In genomic region chr13:112587767-112588489, GRCh38 we compare ENCODE assay signal across 8 cellular contexts. TPM values are rescaled to one million over a fixed set of nuclear protein-coding genes. Genes with fewer than 3 reads are reported as not detected.
DNase-seq lines count a peak whose midpoint lies in the region; ATAC-seq, FAIRE-seq and TF ChIP-seq lines count a peak whose summit lies in the region.

TSS of gene TUBGCP3 (minus strand) at chr13:112588153. CDS start at chr13:112587980, 173 bp downstream.

- in situ Hi-C loops in Caki2 (cut with HindIII; ENCODE audit: low pct_unique_long_range_greater_than_20kb, low sequenced_read_pairs): no loop called here

- peaks cover 22% of the 10 kb centered on the region for H3K4me1 ChIP-seq in mucosa of descending colon (ENCODE audit: low read depth)

- no peaks in the 10 kb centered on the region for H3K9me3 ChIP-seq in mucosa of descending colon

- DNase-seq in Caki2 (ENCODE audit: low read depth) (peak; percentile 72), HTR-8/SVneo (ENCODE audit: insufficient read length, low spot score) (peak; percentile 66), OCI-M1 (lab: John Stamatoyannopoulos, UW) (peak; percentile 92), activated T-cell treated with anti-CD3 and anti-CD28 coated beads for 24 hours (ENCODE audit: low read depth) (peak; percentile 75), epithelial cell of esophagus (ENCODE audit: low read depth) (peak; percentile 82), mucosa of descending colon (peak; percentile 87 to 91 (median 90))
- DNase-seq in stimulated activated CD8-positive, alpha-beta memory T cell treated with anti-CD3 and anti-CD28 coated beads, Interleukin-4, amount 100 ng/mL, for 1 hour (ENCODE audit: low read depth in 2 of 2, low spot score in 1 of 2): peak; percentile 31 to 52

- ATAC-seq in GM21360 (IDR thresholded peaks at IDR 0.05; ENCODE audit: unreplicated experiment) (peak; percentile 65), mucosa of descending colon (peak; percentile 97)

- no peak for FAIRE-seq in HTR-8/SVneo (lab: Jason Lieb, UNC)

- intact Hi-C loops in mucosa of descending colon (cut with DNase I, micrococcal nuclease): no loop called here

- TF ChIP-seq CTCF in epithelial cell of esophagus (IDR thresholded peaks at IDR 0.05; ENCODE audit: insufficient read depth, low read depth, low read length, missing control alignments): no peak
- TF ChIP-seq CTCF in mucosa of descending colon (IDR thresholded peaks at IDR 0.05): no peak

- H3K4me3 ChIP-seq in epithelial cell of esophagus (ENCODE audit: low read length): peak within 1 kb of the TSS; percentile 86
- peak within 1 kb of the TSS; percentile 96 for H3K4me3 ChIP-seq in mucosa of descending colon

- no peaks in the 10 kb centered on the region for H3K36me3 ChIP-seq in mucosa of descending colon (ENCODE audit: low read depth)

RNA-seq across cellular contexts. Expression of gene TUBGCP3, which starts in this region (rescaled TPM):
- total RNA-seq in Caki2 (2014; rRNA removed; shearing (Covaris generic); ENCODE audit: low replicate concordance): 4.5 and 10.9 TPM in 2 replicates
- 10 to 100 TPM; 27.7 to 44.8 (median 32.7) TPM for total RNA-seq in mucosa of descending colon

Comparison
In these comparisons a context has a peak if more than half of its experiments do, and no peak if none do; other contexts are left out.
1. Peak in every context shown above with its lines: DNase-seq, ATAC-seq and H3K4me3 ChIP-seq.
2. DNase-seq: peak in every context shown above with its lines; median percentile 92 in OCI-M1; 90 in mucosa of descending colon; 82 in epithelial cell of esophagus; 75 in activated T-cell treated with anti-CD3 and anti-CD28 coated beads for 24 hours; 72 in Caki2; 66 in HTR-8/SVneo; 42 in stimulated activated CD8-positive, alpha-beta memory T cell treated with anti-CD3 and anti-CD28 coated beads, Interleukin-4, amount 100 ng/mL, for 1 hour.